ENCODE assay signal across 10 cellular contexts in the genomic region with DNA sequence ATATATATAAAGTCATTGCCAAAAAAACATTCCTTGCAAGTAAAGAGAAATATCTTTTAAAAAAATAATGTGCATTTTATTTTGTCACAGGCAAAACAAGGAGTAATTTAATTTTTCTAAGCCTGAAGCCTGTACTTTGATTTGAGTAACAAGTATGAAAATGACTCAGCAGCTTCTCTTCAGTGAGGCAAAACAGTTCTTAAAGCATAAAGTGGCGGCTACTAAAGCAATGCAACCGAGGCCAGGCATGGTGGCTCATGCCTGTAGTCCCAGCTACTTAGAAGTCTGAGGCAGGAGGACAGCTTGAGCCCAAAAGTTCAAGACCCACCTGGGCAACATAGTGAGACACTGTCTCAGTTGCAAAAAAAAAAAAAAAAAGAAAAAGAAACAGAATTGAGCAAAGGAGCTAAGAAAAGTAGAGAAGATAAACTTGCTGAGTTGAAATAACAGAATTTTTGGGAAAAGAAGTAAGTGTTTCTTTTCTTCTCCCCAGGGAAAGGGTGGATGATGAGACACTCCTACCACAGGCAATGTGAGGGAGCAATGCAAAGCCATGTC. TPM values are rescaled to one million over a fixed set of nuclear protein-coding genes. Genes with fewer than 3 reads are reported as not detected.
DNase-seq lines count a peak whose midpoint lies in the region; ATAC-seq and TF ChIP-seq lines count a peak whose summit lies in the region.
"Had no signal": no experiment of that assay in that cellular context is flagged by ENCODE, and none has a peak within 500 bp of the region (broad histone marks: within the 10 kb centered on the region; RNA-seq: fewer than 3 reads in every experiment).

No MANE protein-coding gene starts in this region.

- 45 to 53% methylated on average over 2 of the region's 2 CpGs for WGBS in body of pancreas, 2 donors

- TF ChIP-seq CTCF in natural killer cell (IDR thresholded peaks at IDR 0.05) (no peak), body of pancreas (IDR thresholded peaks at IDR 0.05) (no peak)

- H3K4me3 ChIP-seq in adipocyte (ENCODE audit: low read length), result peak overlapping the region; percentile 12
- no peak overlapping the region for H3K4me3 ChIP-seq in body of pancreas
- H3K4me3 ChIP-seq: colonic mucosa had no signal

- no peak for DNase-seq in natural killer cell treated with Interleukin-12 subunit alpha and Interleukin-12 subunit beta and Interleukin-15 and Interleukin-18, amount 100 ng/mL, for 72 hours (ENCODE audit: low spot score)
- no peak for DNase-seq in natural killer cell
- DNase-seq in adipocyte (ENCODE audit: low read depth), result peak; percentile 76
- DNase-seq in stimulated activated naive CD8-positive, alpha-beta T cell treated with anti-CD3 and anti-CD28 coated beads, Interleukin-15, Interleukin-2, amounts not matched to agents 100 U/mL and 50 U/mL, for 24 hours, result no peak
- no peak for DNase-seq in body of pancreas
- no peak for DNase-seq in LoVo (ENCODE audit: low spot score)
- DNase-seq: colonic mucosa had no signal

- H3K9me3 ChIP-seq in adipocyte (ENCODE audit: control insufficient read depth, low read length), result no peaks in the 10 kb centered on the region
- no peaks in the 10 kb centered on the region for H3K9me3 ChIP-seq in body of pancreas
- H3K9me3 ChIP-seq: colonic mucosa had no signal

- peaks cover 11 to 14% of the 10 kb centered on the region in 2 donors for H3K27me3 Mint-ChIP-seq in natural killer cell treated with Interleukin-12 subunit alpha and Interleukin-12 subunit beta and Interleukin-15 and Interleukin-18, amount 100 ng/mL, for 72 hours
- H3K27me3 Mint-ChIP-seq in natural killer cell (ENCODE audit: low read depth in 2 of 2), result peaks cover 4 to 5% of the 10 kb centered on the region in 2 donors

- peaks cover 6 to 28% of the 10 kb centered on the region in 2 donors for H3K4me1 Mint-ChIP-seq in natural killer cell treated with Interleukin-12 subunit alpha and Interleukin-12 subunit beta and Interleukin-15 and Interleukin-18, amount 100 ng/mL, for 72 hours (ENCODE audit: low read depth in 2 of 2)
- no peaks in the 10 kb centered on the region for H3K4me1 Mint-ChIP-seq in natural killer cell

- peak overlapping the region; percentile 59 for H3K9ac ChIP-seq in adipocyte (ENCODE audit: low read length)

- H3K4me3 Mint-ChIP-seq in natural killer cell treated with Interleukin-12 subunit alpha and Interleukin-12 subunit beta and Interleukin-15 and Interleukin-18, amount 100 ng/mL, for 72 hours, result peak overlapping the region; percentile 40
- no peak overlapping the region for H3K4me3 Mint-ChIP-seq in natural killer cell
- H3K4me3 Mint-ChIP-seq: IgD-negative memory B cell had no signal

- peaks cover 15% of the 10 kb centered on the region for H3K4me1 ChIP-seq in adipocyte (ENCODE audit: control insufficient read depth, insufficient read depth, low read length)
- no peaks in the 10 kb centered on the region for H3K4me1 ChIP-seq in body of pancreas
- H3K4me1 ChIP-seq: colonic mucosa had no signal

- TF ChIP-seq POLR2A in body of pancreas (IDR thresholded peaks at IDR 0.05), result no peak

- no peaks in the 10 kb centered on the region for H3K36me3 Mint-ChIP-seq in natural killer cell treated with Interleukin-12 subunit alpha and Interleukin-12 subunit beta and Interleukin-15 and Interleukin-18, amount 100 ng/mL, for 72 hours
- no peaks in the 10 kb centered on the region for H3K36me3 Mint-ChIP-seq in natural killer cell
- H3K36me3 Mint-ChIP-seq: IgD-negative memory B cell had no signal

- no peaks in the 10 kb centered on the region for H3K9me3 Mint-ChIP-seq in natural killer cell treated with Interleukin-12 subunit alpha and Interleukin-12 subunit beta and Interleukin-15 and Interleukin-18, amount 100 ng/mL, for 72 hours
- no peaks in the 10 kb centered on the region for H3K9me3 Mint-ChIP-seq in natural killer cell
- H3K9me3 Mint-ChIP-seq: IgD-negative memory B cell had no signal

- ATAC-seq in natural killer cell treated with Interleukin-12 subunit alpha and Interleukin-12 subunit beta and Interleukin-15 and Interleukin-18, amount 100 ng/mL, for 72 hours, result peak in 1 of 2 donors; percentile 74
- ATAC-seq in natural killer cell (no peak), HG02678 (IDR thresholded peaks at IDR 0.05; ENCODE audit: unreplicated experiment) (peak; percentile 49), HG02642 (IDR thresholded peaks at IDR 0.05; ENCODE audit: poor library complexity, unreplicated experiment) (no peak), body of pancreas (no peak)
- ATAC-seq in stimulated activated naive CD8-positive, alpha-beta T cell treated with anti-CD3 and anti-CD28 coated beads, Interleukin-15, Interleukin-2, amounts not matched to agents 100 U/mL and 50 U/mL, for 24 hours, result peak; percentile 29

- intact Hi-C loops in natural killer cell (cut with micrococcal nuclease), result no loop called here
- intact Hi-C loops in body of pancreas (cut with DNase I), result no loop called here

- H3K36me3 ChIP-seq in adipocyte (ENCODE audit: control insufficient read depth, insufficient read depth, low read length, severe bottlenecking) (no peaks in the 10 kb centered on the region), body of pancreas (replicated peaks in 1 of 2; ENCODE audit: insufficient read depth in 1 of 2, low read depth in 2 of 2) (no peaks in the 10 kb centered on the region)
- H3K36me3 ChIP-seq: colonic mucosa had no signal

- peak overlapping the region; percentile 34 to 51 for H3K27ac Mint-ChIP-seq in natural killer cell treated with Interleukin-12 subunit alpha and Interleukin-12 subunit beta and Interleukin-15 and Interleukin-18, amount 100 ng/mL, for 72 hours
- no peak overlapping the region for H3K27ac Mint-ChIP-seq in natural killer cell

- H3K27ac ChIP-seq in body of pancreas, result no peak overlapping the region
- H3K27ac ChIP-seq: colonic mucosa had no signal

- H3K27me3 ChIP-seq in adipocyte (replicated peaks; ENCODE audit: control insufficient read depth, insufficient read depth, low read length), result no peaks in the 10 kb centered on the region
- no peaks in the 10 kb centered on the region for H3K27me3 ChIP-seq in body of pancreas
- H3K27me3 ChIP-seq: colonic mucosa had no signal

RNA-seq across cellular contexts. Expression of a gene that starts 29.6 kb away (rescaled TPM):
- total RNA-seq in natural killer cell treated with Interleukin-12 subunit alpha and Interleukin-12 subunit beta and Interleukin-15 and Interleukin-18, amount 100 ng/mL, for 72 hours, result 10 to 100 TPM; 27.4 to 34.4 TPM
- total RNA-seq in natural killer cell, result 10 to 100 TPM; 17.4 to 24.9 (median 23.9) TPM
- total RNA-seq in body of pancreas, result 10 to 100 TPM in 1 of 2 donors, 1 to 10 TPM in 1; 9.2 to 15.3 TPM

RNA-seq across cellular contexts. Expression of a gene that starts 30.4 kb away (rescaled TPM):
- 1 to 10 TPM; 1.2 to 2.7 TPM for total RNA-seq in natural killer cell treated with Interleukin-12 subunit alpha and Interleukin-12 subunit beta and Interleukin-15 and Interleukin-18, amount 100 ng/mL, for 72 hours
- total RNA-seq in natural killer cell, result 1 to 10 TPM in 1 of 3 donors, under 1 TPM in 2; 0.43 to 2.0 (median 0.93) TPM
- total RNA-seq in body of pancreas, result 1 to 10 TPM in 1 of 2 donors, under 1 TPM in 1; 0.33 to 3.1 TPM

RNA-seq across cellular contexts. Expression of a gene that starts 54.4 kb away (rescaled TPM):
- 100 to 1,000 TPM in 1 of 2 donors, 10 to 100 TPM in 1; 93.1 to 100 TPM for total RNA-seq in natural killer cell treated with Interleukin-12 subunit alpha and Interleukin-12 subunit beta and Interleukin-15 and Interleukin-18, amount 100 ng/mL, for 72 hours
- total RNA-seq in natural killer cell (10 to 100 TPM; 32.1 to 47.6 (median 45.2) TPM), body of pancreas (10 to 100 TPM; 14.3 to 14.5 TPM)

RNA-seq across cellular contexts. Expression of a gene that starts 54.7 kb away (rescaled TPM):
- total RNA-seq in natural killer cell treated with Interleukin-12 subunit alpha and Interleukin-12 subunit beta and Interleukin-15 and Interleukin-18, amount 100 ng/mL, for 72 hours, result 100 to 1,000 TPM; 190 to 233 TPM
- total RNA-seq in natural killer cell, result 100 to 1,000 TPM; 234 to 242 (median 237) TPM
- 100 to 1,000 TPM in 1 of 2 donors, 10 to 100 TPM in 1; 82.5 to 170 TPM for total RNA-seq in body of pancreas

RNA-seq across cellular contexts. Expression of a gene that starts 58.1 kb away (rescaled TPM):
- 1 to 10 TPM in 1 of 2 donors, under 1 TPM in 1; 0.55 to 1.0 TPM for total RNA-seq in natural killer cell treated with Interleukin-12 subunit alpha and Interleukin-12 subunit beta and Interleukin-15 and Interleukin-18, amount 100 ng/mL, for 72 hours
- total RNA-seq in natural killer cell (under 1 TPM in 2 of 3 donors, not detected in 1; 0.21 to 0.43 TPM), body of pancreas (1 to 10 TPM in 1 of 2 donors, not detected in 1; 2.0 TPM)

Comparison
In these comparisons a context has a peak if more than half of its experiments do, and no peak if none do; other contexts are left out.
1. H3K27ac Mint-ChIP-seq: peak in natural killer cell treated with Interleukin-12 subunit alpha and Interleukin-12 subunit beta and Interleukin-15 and Interleukin-18, amount 100 ng/mL, for 72 hours (2 of 2); none in natural killer cell (0 of 2).
2. ATAC-seq: peak in HG02678 (single experiment) and stimulated activated naive CD8-positive, alpha-beta T cell treated with anti-CD3 and anti-CD28 coated beads, Interleukin-15, Interleukin-2, amounts not matched to agents 100 U/mL and 50 U/mL, for 24 hours (single experiment); none in natural killer cell (0 of 3), HG02642 (single experiment) and body of pancreas (single experiment).